ENCODE assay signal across 23 cellular contexts in genomic region chr1:10245674-10246073, GRCh38.
"Had no signal": no experiment of that assay in that cellular context is flagged by ENCODE, and none has a peak within 500 bp of the region (broad histone marks: within the 10 kb centered on the region; RNA-seq: fewer than 3 reads in every experiment).

No MANE protein-coding gene starts in this region.

- DNase-seq: colonic mucosa; dermis blood vessel endothelial cell; erythroblast; foreskin keratinocyte; heart right ventricle; hypothalamus; kidney glomerular epithelial cell; mammary epithelial cell; natural killer cell; stimulated activated CD4-positive, alpha-beta T cell treated with anti-CD3 and anti-CD28 coated beads, Interleukin-12 subunit alpha, Interleukin-12 subunit beta, amount 100 ng/mL, for 4 hours; stimulated activated CD4-positive, alpha-beta T cell treated with anti-CD3 and anti-CD28 coated beads, Interleukin-2, amount 100 ng/mL, for 48 hours; stimulated activated CD8-positive, alpha-beta memory T cell treated with anti-CD3 and anti-CD28 coated beads, Interleukin-4, amount 100 ng/mL, for 48 hours; tibial artery; upper lobe of left lung; uterus had no signal

- H3K9me3 ChIP-seq: colonic mucosa, tibial artery, upper lobe of left lung, uterus had no signal

- H3K4me3 Mint-ChIP-seq: natural killer cell; stimulated activated effector memory CD8-positive, alpha-beta T cell treated with anti-CD3 and anti-CD28 coated beads, Interleukin-12 subunit alpha, Interleukin-12 subunit beta, amount 100 ng/mL, for 72 hours; stimulated activated naive CD8-positive, alpha-beta T cell treated with anti-CD3 and anti-CD28 coated beads, Interleukin-15, Interleukin-2, amounts not matched to agents 100 ng/mL and 50 ng/mL, for 24 hours had no signal

- H3K36me3 Mint-ChIP-seq: natural killer cell; stimulated activated effector memory CD8-positive, alpha-beta T cell treated with anti-CD3 and anti-CD28 coated beads, Interleukin-12 subunit alpha, Interleukin-12 subunit beta, amount 100 ng/mL, for 72 hours had no signal

- H3K4me3 ChIP-seq: colonic mucosa, heart right ventricle, skin epidermis, tibial artery, upper lobe of left lung, uterus had no signal

- H3K9me3 Mint-ChIP-seq: natural killer cell; stimulated activated effector memory CD8-positive, alpha-beta T cell treated with anti-CD3 and anti-CD28 coated beads, Interleukin-12 subunit alpha, Interleukin-12 subunit beta, amount 100 ng/mL, for 72 hours; stimulated activated naive CD8-positive, alpha-beta T cell treated with anti-CD3 and anti-CD28 coated beads, Interleukin-15, Interleukin-2, amounts not matched to agents 100 ng/mL and 50 ng/mL, for 24 hours had no signal

- ATAC-seq: foreskin keratinocyte; heart right ventricle; left lobe of liver; natural killer cell; sciatic nerve; stimulated activated effector memory CD8-positive, alpha-beta T cell treated with anti-CD3 and anti-CD28 coated beads, Interleukin-12 subunit alpha, Interleukin-12 subunit beta, amount 100 ng/mL, for 72 hours had no signal

- H3K27ac ChIP-seq: colonic mucosa, foreskin keratinocyte, heart right ventricle, parathyroid adenoma, skin epidermis, tibial artery, upper lobe of left lung, uterus had no signal

- FAIRE-seq: endothelial cell of umbilical vein, islet of Langerhans had no signal

- H3K27me3 Mint-ChIP-seq: stimulated activated naive CD8-positive, alpha-beta T cell treated with anti-CD3 and anti-CD28 coated beads, Interleukin-15, Interleukin-2, amounts not matched to agents 100 ng/mL and 50 ng/mL, for 24 hours had no signal

- H3K36me3 ChIP-seq: colonic mucosa, tibial artery, upper lobe of left lung, uterus had no signal

- H3K27me3 ChIP-seq: colonic mucosa, foreskin keratinocyte, heart right ventricle, tibial artery, upper lobe of left lung, uterus had no signal

- H3K27ac Mint-ChIP-seq: natural killer cell; stimulated activated effector memory CD8-positive, alpha-beta T cell treated with anti-CD3 and anti-CD28 coated beads, Interleukin-12 subunit alpha, Interleukin-12 subunit beta, amount 100 ng/mL, for 72 hours; stimulated activated naive CD8-positive, alpha-beta T cell treated with anti-CD3 and anti-CD28 coated beads, Interleukin-15, Interleukin-2, amounts not matched to agents 100 ng/mL and 50 ng/mL, for 24 hours had no signal

- H2AFZ ChIP-seq: parathyroid adenoma had no signal

- H3K4me1 ChIP-seq: colonic mucosa, foreskin keratinocyte, uterus had no signal
